16 cellular contexts compared by ENCODE assay signal in genomic region chr3:163939926-163940325, GRCh38.
DNase-seq lines count a peak whose midpoint lies in the region; ATAC-seq and TF ChIP-seq lines count a peak whose summit lies in the region.
"Had no signal": no experiment of that assay in that cellular context is flagged by ENCODE, and none has a peak within 500 bp of the region (broad histone marks: within the 10 kb centered on the region; RNA-seq: fewer than 3 reads in every experiment).

No MANE protein-coding gene starts in this region.

- POLR2A ChIA-PET in A673 (lab: Charles Lee; ENCODE audit: low non-redundant PET), result no interaction called here
- POLR2A ChIA-PET in HEK293T (lab: Yijun Ruan, JAX), result no interaction called here

- ATAC-seq in stimulated activated effector memory CD8-positive, alpha-beta T cell treated with anti-CD3 and anti-CD28 coated beads, Interleukin-12 subunit alpha, Interleukin-12 subunit beta, amount 100 ng/mL, for 72 hours, result no peak
- ATAC-seq in GM21786 (IDR thresholded peaks at IDR 0.05; ENCODE audit: unreplicated experiment), result no peak
- ATAC-seq: activated CD8-positive, alpha-beta T cell treated with anti-CD3 and anti-CD28 coated beads for 36 hours; pancreas had no signal

- DNase-seq in A673 (ENCODE audit: low spot score) (peak; percentile 47), HEK293T (ENCODE audit: extremely low spot score) (peak; percentile 16), SJCRH30 (peak; percentile 19 to 58), fibroblast of pulmonary artery (ENCODE audit: low read depth) (peak; percentile 2), NCI-H146 treated with DMSO at 0.1 percent for 48 hours (lab: John Stamatoyannopoulos, UW; ENCODE audit: unreplicated experiment) (no peak), KBM-7 (no peak)
- DNase-seq in stimulated activated effector memory CD8-positive, alpha-beta T cell treated with anti-CD3 and anti-CD28 coated beads, Interleukin-12 subunit alpha, Interleukin-12 subunit beta, amount 100 ng/mL, for 72 hours (ENCODE audit: low spot score in 2 of 2), result no peak
- DNase-seq: activated CD8-positive, alpha-beta T cell treated with anti-CD3 and anti-CD28 coated beads for 36 hours; foreskin fibroblast; NCI-H1417; NCI-H510A treated with DMSO at 0.1 percent for 48 hours; pancreas; small intestine had no signal

- CTCF ChIA-PET in A673 (lab: Charles Lee) (no interaction called here), HEK293T (lab: Yijun Ruan, JAX) (no interaction called here)

- no peaks in the 10 kb centered on the region for H3K36me3 ChIP-seq in A673 (ENCODE audit: insufficient read depth, low read length, poor library complexity, severe bottlenecking)
- H3K36me3 ChIP-seq in SJCRH30, result no peaks in the 10 kb centered on the region
- H3K36me3 ChIP-seq: pancreas had no signal

- intact Hi-C loops in A673 (cut with micrococcal nuclease; ENCODE audit: unreplicated experiment), result no loop called here

- H3K27me3 ChIP-seq in A673 (replicated peaks; ENCODE audit: insufficient read depth, low read depth, low read length, poor library complexity), result no peaks in the 10 kb centered on the region
- no peaks in the 10 kb centered on the region for H3K27me3 ChIP-seq in SJCRH30
- H3K27me3 ChIP-seq: pancreas had no signal

- no peak overlapping the region for H3K4me3 ChIP-seq in A673 (ENCODE audit: low read depth, low read length, poor library complexity, severe bottlenecking)
- no peak overlapping the region for H3K4me3 ChIP-seq in SJCRH30
- H3K4me3 ChIP-seq in fibroblast of pulmonary artery (replicated peaks; ENCODE audit: low read depth, low read length), result no peak overlapping the region
- H3K4me3 ChIP-seq: pancreas had no signal

- BruUV-seq in A673 (replicated peaks; lab: Mats Ljungman, UMichigan), result no TSS peak

- peaks cover 27% of the 10 kb centered on the region for H3K9me3 Mint-ChIP-seq in stimulated activated effector memory CD8-positive, alpha-beta T cell treated with anti-CD3 and anti-CD28 coated beads, Interleukin-12 subunit alpha, Interleukin-12 subunit beta, amount 100 ng/mL, for 72 hours

- peaks cover 12% of the 10 kb centered on the region for H3K9me3 ChIP-seq in A673 (ENCODE audit: low read depth, low read length, poor library complexity, severe bottlenecking)
- H3K9me3 ChIP-seq in SJCRH30 (replicated peaks), result no peaks in the 10 kb centered on the region
- H3K9me3 ChIP-seq: pancreas had no signal

- in situ Hi-C loops in KBM-7 (cut with MboI; ENCODE audit: low pct_unique_long_range_greater_than_20kb, low sequenced_read_pairs), result no loop called here

- no peak overlapping the region for H3K27ac Mint-ChIP-seq in stimulated activated effector memory CD8-positive, alpha-beta T cell treated with anti-CD3 and anti-CD28 coated beads, Interleukin-12 subunit alpha, Interleukin-12 subunit beta, amount 100 ng/mL, for 72 hours
- H3K27ac Mint-ChIP-seq: activated CD8-positive, alpha-beta T cell treated with anti-CD3 and anti-CD28 coated beads for 36 hours; activated T-helper 2 cell treated with anti-CD3 and anti-CD28 coated beads, Interferon-gamma antibody, Interleukin-2, Interleukin-4, amounts not matched to agents 10 μg/mL and 5 μg/mL and 100 μg/mL, durations not matched to agents 14 hours and 24 hours and 36 hours; T-helper 2 cell treated with Interferon-gamma antibody and Interleukin-4, amounts not matched to agents 5 μg/mL and 100 μg/mL, for 36 hours had no signal

- H3K27ac ChIP-seq in A673 (ENCODE audit: low read depth, low read length, poor library complexity, severe bottlenecking), result no peak overlapping the region
- H3K27ac ChIP-seq in SJCRH30, result no peak overlapping the region
- H3K27ac ChIP-seq: pancreas had no signal

- no peak overlapping the region for H3K4me3 Mint-ChIP-seq in stimulated activated effector memory CD8-positive, alpha-beta T cell treated with anti-CD3 and anti-CD28 coated beads, Interleukin-12 subunit alpha, Interleukin-12 subunit beta, amount 100 ng/mL, for 72 hours
- H3K4me3 Mint-ChIP-seq: activated CD8-positive, alpha-beta T cell treated with anti-CD3 and anti-CD28 coated beads for 36 hours; T-helper 2 cell treated with Interferon-gamma antibody and Interleukin-4, amounts not matched to agents 5 μg/mL and 100 μg/mL, for 36 hours had no signal

- H3K4me1 ChIP-seq in A673 (ENCODE audit: insufficient read depth, low read length, poor library complexity, severe bottlenecking) (no peaks in the 10 kb centered on the region), SJCRH30 (no peaks in the 10 kb centered on the region)
- H3K4me1 ChIP-seq: pancreas had no signal

- no peak for TF ChIP-seq CTCF in A673 (conservative IDR thresholded peaks at IDR 0.05; ENCODE audit: low read depth, low read length)
- TF ChIP-seq CTCF in fibroblast of pulmonary artery (IDR thresholded peaks at IDR 0.05; ENCODE audit: low read length, missing control alignments), result no peak

- H3K4me1 Mint-ChIP-seq in stimulated activated effector memory CD8-positive, alpha-beta T cell treated with anti-CD3 and anti-CD28 coated beads, Interleukin-12 subunit alpha, Interleukin-12 subunit beta, amount 100 ng/mL, for 72 hours, result no peaks in the 10 kb centered on the region

- no peaks in the 10 kb centered on the region for H3K36me3 Mint-ChIP-seq in stimulated activated effector memory CD8-positive, alpha-beta T cell treated with anti-CD3 and anti-CD28 coated beads, Interleukin-12 subunit alpha, Interleukin-12 subunit beta, amount 100 ng/mL, for 72 hours

TF ChIP-seq in HEK293T, 16 proteins besides CTCF, POLR2A, EP300 and RAD21:
- TF ChIP-seq CTBP1 (IDR thresholded peaks at IDR 0.05; ENCODE audit: borderline replicate concordance), result no peak
- no peak for TF ChIP-seq PKNOX1 (IDR thresholded peaks at IDR 0.05)
- TF ChIP-seq FOXM1 (IDR thresholded peaks at IDR 0.05; ENCODE audit: borderline replicate concordance), result no peak
- no peak for TF ChIP-seq ZNF384 (IDR thresholded peaks at IDR 0.05)
- no peak for TF ChIP-seq LEF1 (IDR thresholded peaks at IDR 0.05; ENCODE audit: borderline replicate concordance)
- no peak for TF ChIP-seq ELF4 (IDR thresholded peaks at IDR 0.05)
- no peak for TF ChIP-seq TARDBP (IDR thresholded peaks at IDR 0.05)
- no peak for TF ChIP-seq SP1 (IDR thresholded peaks at IDR 0.05)
- no peak for TF ChIP-seq SUZ12 (IDR thresholded peaks at IDR 0.05)
- no peak for TF ChIP-seq L3MBTL2 (conservative IDR thresholded peaks at IDR 0.05)
- TF ChIP-seq FOXK2 (IDR thresholded peaks at IDR 0.05), result no peak
- TF ChIP-seq FOXA1 (IDR thresholded peaks at IDR 0.05), result no peak
- TF ChIP-seq NFRKB (IDR thresholded peaks at IDR 0.05), result no peak
- TF ChIP-seq ARNT (IDR thresholded peaks at IDR 0.05), result no peak
- no peak for TF ChIP-seq BHLHE40 (IDR thresholded peaks at IDR 0.05; ENCODE audit: borderline replicate concordance)
- TF ChIP-seq HDGF (IDR thresholded peaks at IDR 0.05; ENCODE audit: borderline replicate concordance), result no peak
TF ChIP-seq in HEK293T: peak in this region for 0.

Comparison
In these comparisons a context has a peak if more than half of its experiments do, and no peak if none do; other contexts are left out.
1. DNase-seq: peak in A673 (single experiment), HEK293T (single experiment), SJCRH30 (2 of 2) and fibroblast of pulmonary artery (single experiment); none in stimulated activated effector memory CD8-positive, alpha-beta T cell treated with anti-CD3 and anti-CD28 coated beads, Interleukin-12 subunit alpha, Interleukin-12 subunit beta, amount 100 ng/mL, for 72 hours (0 of 2), NCI-H146 treated with DMSO at 0.1 percent for 48 hours (single experiment) and KBM-7 (single experiment).